25 cellular contexts compared by ENCODE assay signal in the genomic region with DNA sequence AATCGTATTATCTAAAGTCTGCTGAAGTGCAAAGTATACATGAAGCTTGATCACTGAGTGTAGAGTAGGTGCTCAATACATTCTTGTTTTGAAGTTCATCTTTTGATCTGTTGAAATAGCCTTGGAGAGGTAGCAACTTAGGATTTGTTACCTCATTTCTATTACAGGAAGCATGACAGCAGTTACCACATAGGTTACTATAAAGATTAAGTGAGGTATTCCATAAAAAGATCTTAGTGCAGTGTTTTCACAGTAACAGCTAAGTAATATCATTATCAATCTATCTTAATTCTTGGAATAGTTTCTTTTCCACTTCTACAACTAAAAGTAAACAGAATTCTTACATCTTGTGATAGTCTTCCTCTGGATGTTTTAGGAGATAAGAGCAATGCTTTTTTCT.
"Had no signal": no experiment of that assay in that cellular context is flagged by ENCODE, and none has a peak within 500 bp of the region (broad histone marks: within the 10 kb centered on the region; RNA-seq: fewer than 3 reads in every experiment).

No MANE protein-coding gene starts in this region.

- ATAC-seq: activated CD8-positive, alpha-beta T cell treated with anti-CD3 and anti-CD28 coated beads for 36 hours; activated naive CD8-positive, alpha-beta T cell treated with anti-CD3 and anti-CD28 coated beads, Interleukin-2, amount 50 U/mL, for 24 hours; heart left ventricle; left cardiac atrium; mucosa of descending colon; right lobe of liver had no signal

- H3K27me3 ChIP-seq: esophagus muscularis mucosa, heart left ventricle, right lobe of liver, testis, uterus had no signal

- H3K27ac ChIP-seq: esophagus muscularis mucosa, heart left ventricle, parathyroid adenoma, right lobe of liver, testis, uterus, WERI-Rb-1 had no signal

- H3K4me1 ChIP-seq: right lobe of liver, testis, uterus had no signal

- H3K4me3 ChIP-seq: esophagus muscularis mucosa, heart left ventricle, mucosa of descending colon, right lobe of liver, smooth muscle cell, testis, uterus had no signal

- DNase-seq: activated CD4-positive, alpha-beta T cell treated with anti-CD3 and anti-CD28 coated beads, Interleukin-2, amount 10 ng/mL, durations not matched to agents 7 days and 5 days; activated CD4-positive, CD25-positive, alpha-beta regulatory T cell treated with anti-CD3 and anti-CD28 coated beads, Interleukin-2, amount 50 U/mL, for 72 hours; activated CD8-positive, alpha-beta T cell treated with anti-CD3 and anti-CD28 coated beads for 36 hours; activated gamma-delta T cell; activated naive CD4-positive, alpha-beta T cell treated with anti-CD3 and anti-CD28 coated beads, Interleukin-2, amount 50 U/mL, for 16 hours; activated naive CD8-positive, alpha-beta T cell treated with anti-CD3 and anti-CD28 coated beads, Interleukin-2, amount 50 U/mL, for 24 hours; anterior cingulate cortex; dermis blood vessel endothelial cell; effector CD8-positive, alpha-beta T cell; heart left ventricle; islet precursor cell; left cardiac atrium; mucosa of descending colon; nephron progenitor cell; nucleus accumbens; right lobe of liver; stimulated activated CD4-positive, alpha-beta T cell treated with anti-CD3 and anti-CD28 coated beads, Interleukin-15, amount 100 ng/mL, for 24 hours; stimulated activated CD8-positive, alpha-beta memory T cell treated with anti-CD3 and anti-CD28 coated beads, Interleukin-4, amount 100 ng/mL, for 48 hours; stimulated activated naive CD4-positive, alpha-beta T cell; testis; uterus; WERI-Rb-1 had no signal

- H3K9me3 ChIP-seq: esophagus muscularis mucosa, heart left ventricle, mucosa of descending colon, right lobe of liver, testis, uterus had no signal

- H3K36me3 ChIP-seq: right lobe of liver, uterus had no signal
